Comparison of ENCODE assay signal across 31 cellular contexts in the genomic region with DNA sequence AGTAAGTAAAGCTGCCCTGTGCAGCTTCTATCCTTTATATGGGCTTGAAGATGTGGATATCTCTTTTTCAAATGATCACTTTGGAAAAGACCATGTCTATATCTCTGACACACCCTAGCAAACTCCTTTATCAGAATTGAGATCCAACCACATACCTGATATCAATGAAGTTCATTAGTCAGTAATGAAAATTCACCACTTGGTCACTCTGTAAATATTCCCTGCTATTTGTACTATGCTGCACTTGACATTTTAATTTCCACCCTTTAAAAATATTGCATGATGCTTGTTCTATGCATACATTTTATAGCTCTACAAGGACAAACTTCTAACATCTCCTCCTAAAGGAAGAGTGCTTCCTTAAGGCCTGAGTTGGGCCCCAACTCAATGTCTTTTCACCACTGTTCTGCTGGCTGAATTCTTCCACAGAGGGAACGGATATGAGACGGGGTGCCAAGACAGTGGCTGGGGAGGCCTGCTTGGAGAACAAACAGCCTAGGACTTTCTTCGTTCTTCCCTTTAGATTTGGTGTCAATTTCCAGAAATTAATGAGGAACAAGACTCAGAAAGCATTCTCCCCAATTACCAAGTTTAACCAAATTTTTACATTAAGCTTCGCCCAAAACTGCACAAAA. TPM values are rescaled to one million over a fixed set of nuclear protein-coding genes. Genes with fewer than 3 reads are reported as not detected.
"Had no signal": no experiment of that assay in that cellular context is flagged by ENCODE, and none has a peak within 500 bp of the region (broad histone marks: within the 10 kb centered on the region; RNA-seq: fewer than 3 reads in every experiment).

A gene with protein sequence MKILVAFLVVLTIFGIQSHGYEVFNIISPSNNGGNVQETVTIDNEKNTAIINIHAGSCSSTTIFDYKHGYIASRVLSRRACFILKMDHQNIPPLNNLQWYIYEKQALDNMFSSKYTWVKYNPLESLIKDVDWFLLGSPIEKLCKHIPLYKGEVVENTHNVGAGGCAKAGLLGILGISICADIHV (minus strand): TSS at position 7 of the 635 bp plus-strand sequence. CDS start 32 bp downstream, outside the sequence.

- H3K27ac ChIP-seq: PC-9, RWPE1, WERI-Rb-1 had no signal

- H3K36me3 ChIP-seq: WERI-Rb-1 had no signal

- H3K9me3 Mint-ChIP-seq: activated naive CD4-positive, alpha-beta T cell treated with anti-CD3 and anti-CD28 coated beads, Interleukin-2, amount 50 U/mL, for 24 hours; activated T-cell treated with anti-CD3 and anti-CD28 coated beads, Interleukin-2, amount 50 U/mL, for 24 hours; activated T-helper 2 cell treated with anti-CD3 and anti-CD28 coated beads, Interferon-gamma antibody, Interleukin-2, Interleukin-4, amounts not matched to agents 10 μg/mL and 5 μg/mL and 100 μg/mL, durations not matched to agents 14 hours and 24 hours and 36 hours had no signal

- H3K4me2 ChIP-seq: PC-9 had no signal

- H2AFZ ChIP-seq: PC-9 had no signal

- H3K4me3 Mint-ChIP-seq: activated CD8-positive, alpha-beta T cell treated with anti-CD3 and anti-CD28 coated beads, Interleukin-2, amount 10 ng/mL, durations not matched to agents 7 days and 5 days; activated naive CD4-positive, alpha-beta T cell treated with anti-CD3 and anti-CD28 coated beads, Interleukin-2, amount 50 U/mL, for 24 hours; activated T-cell treated with anti-CD3 and anti-CD28 coated beads, Interleukin-2, amount 50 U/mL, for 24 hours; brain had no signal

- H3K4me3 ChIP-seq: K562, PC-9 had no signal

- H3K27ac Mint-ChIP-seq: activated CD8-positive, alpha-beta T cell treated with anti-CD3 and anti-CD28 coated beads, Interleukin-2, amount 10 ng/mL, durations not matched to agents 7 days and 5 days; activated naive CD4-positive, alpha-beta T cell treated with anti-CD3 and anti-CD28 coated beads, Interleukin-2, amount 50 U/mL, for 24 hours; activated T-cell treated with anti-CD3 and anti-CD28 coated beads, Interleukin-2, amount 50 U/mL, for 24 hours; activated T-helper 2 cell treated with anti-CD3 and anti-CD28 coated beads, Interferon-gamma antibody, Interleukin-2, Interleukin-4, amounts not matched to agents 10 μg/mL and 5 μg/mL and 100 μg/mL, durations not matched to agents 14 hours and 24 hours and 36 hours; brain had no signal

- ATAC-seq: activated CD8-positive, alpha-beta T cell treated with anti-CD3 and anti-CD28 coated beads, Interleukin-2, amount 10 ng/mL, durations not matched to agents 7 days and 5 days; K562; Right ventricle myocardium inferior had no signal

- H3K4me1 Mint-ChIP-seq: activated naive CD4-positive, alpha-beta T cell treated with anti-CD3 and anti-CD28 coated beads, Interleukin-2, amount 50 U/mL, for 24 hours; brain had no signal

- DNase-seq: activated CD4-positive, alpha-beta T cell treated with anti-CD3 and anti-CD28 coated beads for 1 hour; activated CD4-positive, alpha-beta T cell treated with anti-CD3 and anti-CD28 coated beads for 48 hours; activated CD4-positive, alpha-beta T cell treated with anti-CD3 and anti-CD28 coated beads, Interleukin-2, amount 50 U/mL, for 4 hours; activated CD4-positive, CD25-positive, alpha-beta regulatory T cell; activated CD8-positive, alpha-beta T cell treated with anti-CD3 and anti-CD28 coated beads, Interleukin-2, amount 10 ng/mL, durations not matched to agents 7 days and 5 days; activated gamma-delta T cell; activated naive CD4-positive, alpha-beta T cell treated with Interleukin-2 at 50 U/mL for 16 hours; activated T-cell treated with anti-CD3 and anti-CD28 coated beads, Interleukin-2, amount 50 U/mL, for 24 hours; anterior cingulate cortex; IMR-90; NCI-H1092 treated with DMSO at 0.1 percent for 48 hours; NCI-H1417; NCI-H146; NCI-H187; NCI-H2029 treated with DMSO at 0.1 percent for 48 hours; NCI-H2107; NCI-H2171; NCI-H524; PC-9; SIG-M5; T1000; WERI-Rb-1 had no signal

- H3K36me3 Mint-ChIP-seq: activated naive CD4-positive, alpha-beta T cell treated with anti-CD3 and anti-CD28 coated beads, Interleukin-2, amount 50 U/mL, for 24 hours; brain had no signal

RNA-seq across cellular contexts. Expression of the gene that starts here (rescaled TPM):
- total RNA-seq: activated CD8-positive, alpha-beta T cell treated with anti-CD3 and anti-CD28 coated beads, Interleukin-2, amount 10 ng/mL, durations not matched to agents 7 days and 5 days; activated T-helper 2 cell treated with anti-CD3 and anti-CD28 coated beads, Interferon-gamma antibody, Interleukin-2, Interleukin-4, amounts not matched to agents 10 μg/mL and 5 μg/mL and 100 μg/mL, durations not matched to agents 14 hours and 24 hours and 36 hours; IMR-90; K562; M059J; PC-9; Right ventricle myocardium inferior; T-helper 1 cell treated with Interleukin-12 subunit alpha and Interleukin-12 subunit beta and Interleukin-4 antibody, amounts not matched to agents 30 ng/mL and 1 ng/mL, for 36 hours; T-helper 2 cell treated with Interferon-gamma antibody and Interleukin-4, amounts not matched to agents 100 ng/mL and 5 ng/mL, for 36 hours had no signal
- polyA plus RNA-seq: IMR-90, K562 had no signal
